Comparison of ENCODE assay signal across 8 cellular contexts in the genomic region with DNA sequence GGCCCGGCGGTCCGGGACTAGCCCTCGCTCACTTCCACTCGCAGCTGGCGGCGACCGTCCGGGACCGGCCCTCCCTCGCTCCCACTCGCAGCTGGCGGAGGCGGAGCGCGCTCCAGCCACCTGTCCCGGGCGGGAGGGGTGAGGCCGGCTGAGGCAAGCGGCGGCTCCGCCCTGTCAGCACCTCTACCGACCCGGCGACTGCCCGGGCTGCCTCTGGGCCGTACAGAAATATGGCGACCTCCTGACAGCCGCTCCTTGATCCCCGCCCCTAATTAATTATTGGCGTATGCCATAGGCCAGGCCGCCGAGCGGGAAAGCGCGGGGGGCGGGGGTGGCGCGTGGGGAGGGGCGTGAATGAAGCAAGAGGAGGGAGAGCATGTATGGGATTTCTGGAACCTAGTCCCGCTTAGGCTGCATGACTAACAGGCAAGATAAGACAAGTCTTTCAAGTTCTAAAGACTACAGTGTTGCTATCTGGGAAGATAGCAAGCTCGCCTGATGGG. TPM values are rescaled to one million over a fixed set of nuclear protein-coding genes. Genes with fewer than 3 reads are reported as not detected.
DNase-seq lines count a peak whose midpoint lies in the region; ATAC-seq and TF ChIP-seq lines count a peak whose summit lies in the region.

TSS of gene MORC4 (minus strand) at position 200 of the 503 bp plus-strand sequence. CDS start 243 bp downstream, outside the sequence.

- 0 out of 20 replicates have a peak, but pooled peaks cover 0 to 3% (median 0%) of the 10 kb centered on the region in 10 experiments for H3K4me1 ChIP-seq in BLaER1 treated with 17β-estradiol and CSF1 and Interleukin-3, amounts not matched to agents 10 nM and 100 nM
- 0 out of 2 replicates have a peak, but pooled peaks cover 6% of the 10 kb centered on the region for H3K4me1 ChIP-seq in PC-9 (replicated peaks; ENCODE audit: insufficient read depth)

- no peaks in the 10 kb centered on the region for H3K36me3 ChIP-seq in BLaER1 treated with 17β-estradiol and CSF1 and Interleukin-3, amounts not matched to agents 10 nM and 100 nM
- H3K36me3 ChIP-seq in PC-9 (ENCODE audit: low read depth): no peaks in the 10 kb centered on the region

- H3K4me3 Mint-ChIP-seq in activated T-helper 2 cell treated with anti-CD3 and anti-CD28 coated beads, Interferon-gamma antibody, Interleukin-2, Interleukin-4, amounts not matched to agents 10 μg/mL and 5 μg/mL and 100 μg/mL, durations not matched to agents 14 hours and 24 hours and 36 hours (ENCODE audit: low read depth): peak within 1 kb of the TSS; percentile 85
- H3K4me3 Mint-ChIP-seq in naive B cell: peak within 1 kb of the TSS; percentile 66 to 93 (median 86)
- H3K4me3 Mint-ChIP-seq in stimulated activated memory B cell treated with anti-CD40 and anti-IgM and Interleukin-4, amounts not matched to agents 10 μg/mL and 1 μg/mL and 100 μg/mL, for 72 hours: peak within 1 kb of the TSS; percentile 86

- H3K79me2 ChIP-seq in PC-9 (ENCODE audit: low read depth): no peaks in the 10 kb centered on the region

- peak within 1 kb of the TSS; percentile 68 to 84 (median 79) for H3K4me2 ChIP-seq in BLaER1 treated with 17β-estradiol and CSF1 and Interleukin-3, amounts not matched to agents 10 nM and 100 nM
- H3K4me2 ChIP-seq in PC-9: peak within 1 kb of the TSS; percentile 93

- no peaks in the 10 kb centered on the region for H3K9me3 Mint-ChIP-seq in activated T-helper 2 cell treated with anti-CD3 and anti-CD28 coated beads, Interferon-gamma antibody, Interleukin-2, Interleukin-4, amounts not matched to agents 10 μg/mL and 5 μg/mL and 100 μg/mL, durations not matched to agents 14 hours and 24 hours and 36 hours
- no peaks in the 10 kb centered on the region for H3K9me3 Mint-ChIP-seq in naive B cell
- no peaks in the 10 kb centered on the region for H3K9me3 Mint-ChIP-seq in stimulated activated memory B cell treated with anti-CD40 and anti-IgM and Interleukin-4, amounts not matched to agents 10 μg/mL and 1 μg/mL and 100 μg/mL, for 72 hours

- peak within 1 kb of the TSS; percentile 66 to 77 (median 70) for H3K4me3 ChIP-seq in BLaER1 treated with 17β-estradiol and CSF1 and Interleukin-3, amounts not matched to agents 10 nM and 100 nM
- peak within 1 kb of the TSS; percentile 75 for H3K4me3 ChIP-seq in PC-9
- H3K4me3 ChIP-seq in fibroblast of mammary gland (ENCODE audit: control insufficient read depth, low read depth, low read length): peak within 1 kb of the TSS; percentile 62

- no peaks in the 10 kb centered on the region for H3K9me2 ChIP-seq in PC-9 (ENCODE audit: insufficient read depth)

- H2AFZ ChIP-seq in PC-9: peak within 1 kb of the TSS; percentile 85

- peak; percentile 86 for DNase-seq in HT-29 (ENCODE audit: low spot score)
- DNase-seq in PC-9: peak; percentile 86 to 91
- DNase-seq in activated T-helper 2 cell treated with anti-CD3 and anti-CD28 coated beads, Interferon-gamma antibody, Interleukin-2, Interleukin-4, amounts not matched to agents 10 μg/mL and 5 μg/mL and 100 μg/mL, durations not matched to agents 14 hours and 24 hours and 36 hours (ENCODE audit: low spot score): peak; percentile 44
- peak; percentile 71 for DNase-seq in fibroblast of mammary gland (ENCODE audit: low read depth)
- DNase-seq in naive B cell: peak; percentile 54

- peaks cover 8% of the 10 kb centered on the region for H3K4me1 Mint-ChIP-seq in activated T-helper 2 cell treated with anti-CD3 and anti-CD28 coated beads, Interferon-gamma antibody, Interleukin-2, Interleukin-4, amounts not matched to agents 10 μg/mL and 5 μg/mL and 100 μg/mL, durations not matched to agents 14 hours and 24 hours and 36 hours (ENCODE audit: low read depth)
- H3K4me1 Mint-ChIP-seq in naive B cell: peaks cover 0 to 9% (median 4%) of the 10 kb centered on the region in 3 donors
- peaks cover 10% of the 10 kb centered on the region for H3K4me1 Mint-ChIP-seq in stimulated activated memory B cell treated with anti-CD40 and anti-IgM and Interleukin-4, amounts not matched to agents 10 μg/mL and 1 μg/mL and 100 μg/mL, for 72 hours

- POLR2A ChIA-PET in PC-9 (lab: Charles Lee; ENCODE audit: unreplicated experiment): no interaction called here

- peaks cover 0 to 20% (median 15%) of the 10 kb centered on the region in 11 experiments; a peak in 19 of 22 replicates for H3K9me3 ChIP-seq in BLaER1 treated with 17β-estradiol and CSF1 and Interleukin-3, amounts not matched to agents 10 nM and 100 nM (replicated peaks in 1 of 11)
- no peaks in the 10 kb centered on the region for H3K9me3 ChIP-seq in PC-9 (ENCODE audit: insufficient read depth, low read depth)

- no peaks in the 10 kb centered on the region for H3K36me3 Mint-ChIP-seq in activated T-helper 2 cell treated with anti-CD3 and anti-CD28 coated beads, Interferon-gamma antibody, Interleukin-2, Interleukin-4, amounts not matched to agents 10 μg/mL and 5 μg/mL and 100 μg/mL, durations not matched to agents 14 hours and 24 hours and 36 hours (ENCODE audit: low read depth)
- no peaks in the 10 kb centered on the region for H3K36me3 Mint-ChIP-seq in naive B cell
- H3K36me3 Mint-ChIP-seq in stimulated activated memory B cell treated with anti-CD40 and anti-IgM and Interleukin-4, amounts not matched to agents 10 μg/mL and 1 μg/mL and 100 μg/mL, for 72 hours: no peaks in the 10 kb centered on the region

- peak within 1 kb of the TSS; percentile 61 to 81 (median 75) for H3K9ac ChIP-seq in BLaER1 treated with 17β-estradiol and CSF1 and Interleukin-3, amounts not matched to agents 10 nM and 100 nM

- no peaks in the 10 kb centered on the region for H3F3A ChIP-seq in PC-9 (ENCODE audit: insufficient read depth, low read depth)

- peaks cover 54 to 89% (median 79%) of the 10 kb centered on the region in 11 experiments for H3K27me3 ChIP-seq in BLaER1 treated with 17β-estradiol and CSF1 and Interleukin-3, amounts not matched to agents 10 nM and 100 nM
- no peaks in the 10 kb centered on the region for H3K27me3 ChIP-seq in PC-9 (ENCODE audit: insufficient read depth, low read depth)

- H3K27me3 Mint-ChIP-seq in activated T-helper 2 cell treated with anti-CD3 and anti-CD28 coated beads, Interferon-gamma antibody, Interleukin-2, Interleukin-4, amounts not matched to agents 10 μg/mL and 5 μg/mL and 100 μg/mL, durations not matched to agents 14 hours and 24 hours and 36 hours (ENCODE audit: low read depth): peaks cover 1% of the 10 kb centered on the region
- H3K27me3 Mint-ChIP-seq in naive B cell: peaks cover 3 to 25% (median 6%) of the 10 kb centered on the region in 3 donors
- H3K27me3 Mint-ChIP-seq in stimulated activated memory B cell treated with anti-CD40 and anti-IgM and Interleukin-4, amounts not matched to agents 10 μg/mL and 1 μg/mL and 100 μg/mL, for 72 hours: no peaks in the 10 kb centered on the region

- H3K27ac ChIP-seq in BLaER1 treated with 17β-estradiol and CSF1 and Interleukin-3, amounts not matched to agents 10 nM and 100 nM: peak within 1 kb of the TSS in 9 of 11 experiments; percentile 20 to 61 (median 37); a peak in 13 of 22 replicates
- no peak within 1 kb of the TSS for H3K27ac ChIP-seq in PC-9

- TF ChIP-seq CTCF in PC-9 (conservative IDR thresholded peaks at IDR 0.05) (no peak), fibroblast of mammary gland (conservative IDR thresholded peaks at IDR 0.05; ENCODE audit: control insufficient read depth, insufficient read depth, low read depth, low read length) (no peak)

- CTCF ChIA-PET in PC-9 (lab: Charles Lee): no interaction called here

- BruUV-seq in PC-9 (replicated peaks; lab: Mats Ljungman, UMichigan): no TSS peak

- ATAC-seq in GM19467 (IDR thresholded peaks at IDR 0.05; ENCODE audit: unreplicated experiment) (peak; percentile 81), naive B cell (ENCODE audit: low read depth in 2 of 2) (peak; percentile 79 to 80)
- ATAC-seq in stimulated activated memory B cell treated with anti-CD40 and anti-IgM and Interleukin-4, amounts not matched to agents 10 μg/mL and 1 μg/mL and 100 μg/mL, for 72 hours: peak; percentile 96

- peaks cover 0 to 7% (median 0%) of the 10 kb centered on the region in 11 experiments; a peak in 3 of 22 replicates for H4K20me1 ChIP-seq in BLaER1 treated with 17β-estradiol and CSF1 and Interleukin-3, amounts not matched to agents 10 nM and 100 nM
- H4K20me1 ChIP-seq in PC-9 (ENCODE audit: insufficient read depth): no peaks in the 10 kb centered on the region

- intact Hi-C loops in PC-9 (cut with micrococcal nuclease; ENCODE audit: unreplicated experiment): loop anchor here (1.0 to 2.0 kb wide), 2 partner anchors 198 to 207 kb away; partner anchors contain the start of genes DNAAF6, NUP62CL and TBC1D8B
- intact Hi-C loops in activated T-helper 2 cell treated with anti-CD3 and anti-CD28 coated beads, Interferon-gamma antibody, Interleukin-2, Interleukin-4, amounts not matched to agents 10 μg/mL and 5 μg/mL and 100 μg/mL, durations not matched to agents 14 hours and 24 hours and 36 hours (cut with micrococcal nuclease): no loop called here

- H3K27ac Mint-ChIP-seq in activated T-helper 2 cell treated with anti-CD3 and anti-CD28 coated beads, Interferon-gamma antibody, Interleukin-2, Interleukin-4, amounts not matched to agents 10 μg/mL and 5 μg/mL and 100 μg/mL, durations not matched to agents 14 hours and 24 hours and 36 hours: no peak within 1 kb of the TSS
- H3K27ac Mint-ChIP-seq in naive B cell: peak within 1 kb of the TSS in 4 of 6 donors; percentile 6 to 62 (median 44)
- no peak within 1 kb of the TSS for H3K27ac Mint-ChIP-seq in stimulated activated memory B cell treated with anti-CD40 and anti-IgM and Interleukin-4, amounts not matched to agents 10 μg/mL and 1 μg/mL and 100 μg/mL, for 72 hours

RNA-seq across cellular contexts. Expression of gene MORC4, which starts in this region (rescaled TPM):
- total RNA-seq in HT-29 (2014; rRNA removed; shearing (Covaris generic)): 21.8 and 24.9 TPM in 2 replicates
- 10.8 and 11.1 TPM in 2 replicates for total RNA-seq in PC-9 (2021)
- total RNA-seq in activated T-helper 2 cell treated with anti-CD3 and anti-CD28 coated beads, Interferon-gamma antibody, Interleukin-2, Interleukin-4, amounts not matched to agents 10 μg/mL and 5 μg/mL and 100 μg/mL, durations not matched to agents 14 hours and 24 hours and 36 hours: 5.6 and 5.7 TPM in 2 replicates
- 1 to 10 TPM in 5 of 6 donors, under 1 TPM in 1; 0.14 to 4.3 (median 3.5) TPM for polyA plus RNA-seq in naive B cell (ENCODE audit: low read depth in 6 of 6)

Comparison
In these comparisons a context has a peak if more than half of its experiments do, and no peak if none do; other contexts are left out.
1. H3K27ac Mint-ChIP-seq: peak in naive B cell (4 of 6); none in activated T-helper 2 cell treated with anti-CD3 and anti-CD28 coated beads, Interferon-gamma antibody, Interleukin-2, Interleukin-4, amounts not matched to agents 10 μg/mL and 5 μg/mL and 100 μg/mL, durations not matched to agents 14 hours and 24 hours and 36 hours (single experiment) and stimulated activated memory B cell treated with anti-CD40 and anti-IgM and Interleukin-4, amounts not matched to agents 10 μg/mL and 1 μg/mL and 100 μg/mL, for 72 hours (single experiment).
2. Peak in every context shown above with its lines, with median percentiles within 50 percentile points of each other: H3K4me3 ChIP-seq, ATAC-seq, DNase-seq and H3K4me3 Mint-ChIP-seq.